Comparison of ENCODE assay signal across 25 cellular contexts in the genomic region with DNA sequence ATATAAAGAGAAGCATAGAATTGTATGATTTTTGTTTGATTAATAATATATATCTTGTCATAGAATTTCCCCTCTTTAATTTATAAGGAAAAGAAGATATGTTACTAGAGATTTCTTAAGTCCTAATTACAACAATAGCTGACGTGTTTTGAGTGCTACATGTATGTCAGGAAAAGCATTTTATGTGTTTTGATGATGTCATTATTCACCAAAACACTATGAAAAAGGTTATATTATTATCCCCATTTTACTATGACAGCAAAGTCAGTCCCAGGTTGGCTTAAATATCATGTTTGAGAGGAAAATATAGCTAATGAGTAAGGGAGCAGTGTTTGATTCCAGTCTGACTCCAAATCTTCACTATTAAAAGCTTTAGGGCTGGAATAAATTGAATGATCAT.
"Had no signal": no experiment of that assay in that cellular context is flagged by ENCODE, and none has a peak within 500 bp of the region (broad histone marks: within the 10 kb centered on the region; RNA-seq: fewer than 3 reads in every experiment).

No MANE protein-coding gene starts in this region.

- H3K27ac ChIP-seq: colonic mucosa, epithelial cell of prostate, esophagus squamous epithelium, gastrocnemius medialis, heart right ventricle, left lung, lower lobe of right lung had no signal

- DNase-seq: colonic mucosa; cortex of kidney; effector CD8-positive, alpha-beta T cell; effector memory CD8-positive, alpha-beta T cell; endodermal cell; erythroblast; esophagus squamous epithelium; foreskin fibroblast; foreskin melanocyte; gastrocnemius medialis; glutamatergic neuron; head of caudate nucleus; heart right ventricle; hippocampal formation; left cardiac atrium; left lung; left ventricle myocardium superior; lower lobe of right lung; mesenchymal stem cell; mucosa of descending colon; naive B cell had no signal

- H3K4me1 ChIP-seq: colonic mucosa, esophagus squamous epithelium, gastrocnemius medialis, heart right ventricle, left lung, lower lobe of right lung had no signal

- FAIRE-seq: endometrium, keratinocyte had no signal

- H3K36me3 ChIP-seq: colonic mucosa, esophagus squamous epithelium, gastrocnemius medialis, heart right ventricle, left lung, lower lobe of right lung had no signal

- H3K9me3 ChIP-seq: colonic mucosa, esophagus squamous epithelium, gastrocnemius medialis, heart right ventricle, left lung, lower lobe of right lung, mucosa of descending colon had no signal

- ATAC-seq: effector memory CD8-positive, alpha-beta T cell; esophagus mucosa; gastrocnemius medialis; heart right ventricle; left cardiac atrium; left lung; left ventricle myocardium superior; lower lobe of right lung; mucosa of descending colon had no signal

- H3K4me3 ChIP-seq: colonic mucosa, esophagus squamous epithelium, gastrocnemius medialis, heart right ventricle, left lung, lower lobe of right lung, mucosa of descending colon had no signal

- H3K27me3 ChIP-seq: colonic mucosa, esophagus squamous epithelium, gastrocnemius medialis, left lung had no signal
